Comparison of ENCODE assay signal across 9 cellular contexts in genomic region chr2:151401149-151401548, GRCh38. TPM values are rescaled to one million over a fixed set of nuclear protein-coding genes. Genes with fewer than 3 reads are reported as not detected.
"Had no signal": no experiment of that assay in that cellular context is flagged by ENCODE, and none has a peak within 500 bp of the region (broad histone marks: within the 10 kb centered on the region; RNA-seq: fewer than 3 reads in every experiment).

No MANE protein-coding gene starts in this region.

- FAIRE-seq: G401.6, GM12878, GM12891, GM12892, GM18507, GM19239 had no signal

- DNase-seq: GDM1, GF-D8 had no signal

- ATAC-seq: GM12878 had no signal

- H3K4me3 ChIP-seq: GM12878 had no signal

RNA-seq across cellular contexts. Expression of gene TNFAIP6, which starts 43.8 kb away (rescaled TPM):
- total RNA-seq: G401 had no signal
